Comparison of ENCODE assay signal across 18 cellular contexts in the genomic region with DNA sequence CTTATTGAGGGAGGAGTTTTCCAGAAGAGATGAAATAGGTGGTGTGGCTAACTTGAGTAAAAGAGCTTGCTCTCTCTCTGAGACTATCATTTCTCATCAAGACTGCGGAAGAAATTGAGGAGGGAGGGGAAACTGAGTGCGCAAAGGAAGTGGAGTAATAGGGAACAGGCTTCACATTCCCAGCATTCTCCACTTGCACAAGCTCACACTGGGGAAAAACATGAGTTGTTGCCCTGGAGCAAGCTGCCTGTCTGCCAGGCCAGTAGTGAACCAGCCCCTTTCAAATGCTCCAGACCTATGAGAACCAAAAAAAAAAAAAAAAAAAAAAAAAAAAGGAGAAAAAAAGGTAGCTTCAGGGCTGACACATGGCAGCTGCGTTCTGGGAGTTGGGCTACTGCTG. TPM values are rescaled to one million over a fixed set of nuclear protein-coding genes. Genes with fewer than 3 reads are reported as not detected.
DNase-seq lines count a peak whose midpoint lies in the region; ATAC-seq and TF ChIP-seq lines count a peak whose summit lies in the region.
"Had no signal": no experiment of that assay in that cellular context is flagged by ENCODE, and none has a peak within 500 bp of the region (broad histone marks: within the 10 kb centered on the region; RNA-seq: fewer than 3 reads in every experiment).

No MANE protein-coding gene starts in this region.

- H3K4me1 ChIP-seq in esophagus (ENCODE audit: control insufficient read depth in 2 of 2, insufficient read depth in 2 of 2, low read length in 1 of 2) (peaks cover 0 to 7% of the 10 kb centered on the region in 2 donors), upper lobe of right lung (peaks cover 13% of the 10 kb centered on the region), gastrocnemius medialis (no peaks in the 10 kb centered on the region)

- H3K4me3 Mint-ChIP-seq in natural killer cell treated with Interleukin-12 subunit alpha and Interleukin-12 subunit beta and Interleukin-15 and Interleukin-18, amount 100 ng/mL, for 72 hours, result no peak overlapping the region
- H3K4me3 Mint-ChIP-seq: CD14-positive monocyte had no signal

- no peak overlapping the region for H3K4me3 ChIP-seq in esophagus (ENCODE audit: low read depth in 1 of 2, low read length in 2 of 2)
- no peak overlapping the region for H3K4me3 ChIP-seq in upper lobe of right lung
- H3K4me3 ChIP-seq in gastrocnemius medialis, result no peak overlapping the region
- H3K4me3 ChIP-seq: GM12878, GM23248 had no signal

- peaks cover 0 to 10% of the 10 kb centered on the region in 2 donors for H3K4me1 Mint-ChIP-seq in natural killer cell treated with Interleukin-12 subunit alpha and Interleukin-12 subunit beta and Interleukin-15 and Interleukin-18, amount 100 ng/mL, for 72 hours (ENCODE audit: low read depth in 2 of 2)

- no peak for ATAC-seq in upper lobe of right lung
- no peak for ATAC-seq in gastrocnemius medialis
- no peak for ATAC-seq in natural killer cell treated with Interleukin-12 subunit alpha and Interleukin-12 subunit beta and Interleukin-15 and Interleukin-18, amount 100 ng/mL, for 72 hours
- ATAC-seq: GM12878, PC-3, Right ventricle myocardium inferior had no signal

- H3K27me3 ChIP-seq in esophagus (ENCODE audit: control insufficient read depth in 1 of 2, insufficient read depth in 2 of 2, low read length in 2 of 2), result no peaks in the 10 kb centered on the region
- H3K27me3 ChIP-seq in upper lobe of right lung, result no peaks in the 10 kb centered on the region
- no peaks in the 10 kb centered on the region for H3K27me3 ChIP-seq in gastrocnemius medialis

- H3K27ac ChIP-seq in esophagus (ENCODE audit: low read depth in 2 of 2, low read length in 1 of 2), result peak overlapping the region; percentile 78 to 92
- H3K27ac ChIP-seq in upper lobe of right lung, result no peak overlapping the region
- H3K27ac ChIP-seq in gastrocnemius medialis, result no peak overlapping the region
- H3K27ac ChIP-seq: GM23248 had no signal

- TF ChIP-seq CTCF in GM10266 (IDR thresholded peaks at IDR 0.05; ENCODE audit: control insufficient read depth, insufficient read depth, low read depth, missing control alignments) (no peak), upper lobe of right lung (IDR thresholded peaks at IDR 0.05) (no peak), gastrocnemius medialis (IDR thresholded peaks at IDR 0.05 in 4 of 5, conservative IDR thresholded peaks at IDR 0.05 in 1 of 5) (no peak)

- 73 to 75% methylated on average over 3 of the region's 3 CpGs for WGBS in esophagus, 2 donors

- in situ Hi-C loops in gastrocnemius medialis (cut with MboI; ENCODE audit: low sequenced_read_pairs in 4 of 4), result no loop called here

- H3K36me3 ChIP-seq in esophagus (ENCODE audit: control insufficient read depth in 2 of 2, insufficient read depth in 2 of 2, low read length in 1 of 2), result no peaks in the 10 kb centered on the region
- no peaks in the 10 kb centered on the region for H3K36me3 ChIP-seq in upper lobe of right lung
- H3K36me3 ChIP-seq in gastrocnemius medialis, result no peaks in the 10 kb centered on the region

- peaks cover 4 to 6% of the 10 kb centered on the region in 2 donors for H3K27me3 Mint-ChIP-seq in natural killer cell treated with Interleukin-12 subunit alpha and Interleukin-12 subunit beta and Interleukin-15 and Interleukin-18, amount 100 ng/mL, for 72 hours

- no peak overlapping the region for H3K27ac Mint-ChIP-seq in natural killer cell treated with Interleukin-12 subunit alpha and Interleukin-12 subunit beta and Interleukin-15 and Interleukin-18, amount 100 ng/mL, for 72 hours

- DNase-seq in ELF-1 (ENCODE audit: low read depth, low spot score) (peak; percentile 67), amniotic epithelial cell (ENCODE audit: low read depth) (peak; percentile 77), renal cortical epithelial cell (ENCODE audit: low read depth) (peak; percentile 73), GM10266 (ENCODE audit: extremely low spot score) (no peak), upper lobe of right lung (no peak), gastrocnemius medialis (no peak)
- DNase-seq in natural killer cell treated with Interleukin-12 subunit alpha and Interleukin-12 subunit beta and Interleukin-15 and Interleukin-18, amount 100 ng/mL, for 72 hours (ENCODE audit: low spot score), result no peak
- DNase-seq: COR-L47, DMS153, GM23248, NCI-H1048, NCI-H1694 treated with DMSO at 0.1 percent for 48 hours, NCI-H446, PC-3 had no signal

- no peak for TF ChIP-seq POLR2A in gastrocnemius medialis (IDR thresholded peaks at IDR 0.05)

- no peaks in the 10 kb centered on the region for H3K36me3 Mint-ChIP-seq in natural killer cell treated with Interleukin-12 subunit alpha and Interleukin-12 subunit beta and Interleukin-15 and Interleukin-18, amount 100 ng/mL, for 72 hours
- H3K36me3 Mint-ChIP-seq: CD14-positive monocyte had no signal

- H3K9me3 Mint-ChIP-seq in natural killer cell treated with Interleukin-12 subunit alpha and Interleukin-12 subunit beta and Interleukin-15 and Interleukin-18, amount 100 ng/mL, for 72 hours, result no peaks in the 10 kb centered on the region

- no peaks in the 10 kb centered on the region for H3K9me3 ChIP-seq in esophagus (ENCODE audit: control insufficient read depth in 2 of 2, insufficient read depth in 1 of 2, low read depth in 1 of 2, low read length in 1 of 2)
- no peaks in the 10 kb centered on the region for H3K9me3 ChIP-seq in upper lobe of right lung
- no peaks in the 10 kb centered on the region for H3K9me3 ChIP-seq in gastrocnemius medialis

- intact Hi-C loops in upper lobe of right lung (cut with DNase I) (no loop called here), gastrocnemius medialis (cut with DNase I; ENCODE audit: low total_unique reads) (no loop called here)

RNA-seq across cellular contexts. Expression of a gene that starts 32.7 kb away (rescaled TPM):
- polyA plus RNA-seq in esophagus, result 1,000 to 10,000 TPM; 1,597 to 1,599 TPM
- total RNA-seq in renal cortical epithelial cell (60.2 and 110 TPM in 2 replicates), upper lobe of right lung (286 TPM), gastrocnemius medialis (100 to 1,000 TPM in 1 of 4 donors, 10 to 100 TPM in 3; 33.5 to 111 (median 73.6) TPM)
- total RNA-seq in natural killer cell treated with Interleukin-12 subunit alpha and Interleukin-12 subunit beta and Interleukin-15 and Interleukin-18, amount 100 ng/mL, for 72 hours, result 1 to 10 TPM; 1.4 to 4.2 TPM

Comparison
In these comparisons a context has a peak if more than half of its experiments do, and no peak if none do; other contexts are left out.
1. DNase-seq: peak in ELF-1 (single experiment), amniotic epithelial cell (single experiment) and renal cortical epithelial cell (single experiment); none in GM10266 (single experiment), upper lobe of right lung (single experiment), gastrocnemius medialis (0 of 2) and natural killer cell treated with Interleukin-12 subunit alpha and Interleukin-12 subunit beta and Interleukin-15 and Interleukin-18, amount 100 ng/mL, for 72 hours (single experiment).
2. H3K27ac ChIP-seq: peak in esophagus (2 of 2); none in upper lobe of right lung (single experiment) and gastrocnemius medialis (0 of 4).
3. RNA of a gene that starts 32.7 kb away (total RNA-seq): 286 TPM in upper lobe of right lung (single experiment), 33.5 to 111 TPM in gastrocnemius medialis and 60.2 to 110 TPM in renal cortical epithelial cell; 1.4 to 4.2 TPM in natural killer cell treated with Interleukin-12 subunit alpha and Interleukin-12 subunit beta and Interleukin-15 and Interleukin-18, amount 100 ng/mL, for 72 hours; every median in the first group is over 4 times any median in the second.